In genomic region chr11:102592634-102593581, GRCh38 we compare ENCODE assay signal across 9 cellular contexts. TPM values are rescaled to one million over a fixed set of nuclear protein-coding genes. Genes with fewer than 3 reads are reported as not detected.
A peak's percentile ranks its signal among the peaks of the same experiment; 100 is the strongest.
DNase-seq lines count a peak whose midpoint lies in the region; TF ChIP-seq lines count a peak whose summit lies in the region.
"Had no signal": no experiment of that assay in that cellular context is flagged by ENCODE, and none has a peak within 500 bp of the region (broad histone marks: within the 10 kb centered on the region; RNA-seq: fewer than 3 reads in every experiment).

No MANE protein-coding gene starts in this region.

- CTCF ChIA-PET in mammary epithelial cell (lab: Charles Lee; ENCODE audit: low non-redundant PET) = no interaction called here

- H3K27me3 ChIP-seq in mammary epithelial cell (ENCODE audit: insufficient read depth, low read length) = no peaks in the 10 kb centered on the region
- no peaks in the 10 kb centered on the region for H3K27me3 ChIP-seq in parathyroid adenoma (ENCODE audit: control insufficient read depth, insufficient read depth, low read length)

- intact Hi-C loops in mammary epithelial cell (cut with micrococcal nuclease) = no loop called here

- no peak overlapping the region for H3K9ac ChIP-seq in mammary epithelial cell (ENCODE audit: insufficient read depth, low read length)
- no peak overlapping the region for H3K9ac ChIP-seq in parathyroid adenoma

- H3K4me2 ChIP-seq in mammary epithelial cell (ENCODE audit: insufficient read depth, low read depth, low read length) (no peak overlapping the region), parathyroid adenoma (ENCODE audit: low read length) (no peak overlapping the region)

- 90% methylated on average over 11 of the region's 11 CpGs for WGBS in mammary epithelial cell (ENCODE audit: low coverage, missing lambda C conversion rate)

- H3K9me3 ChIP-seq in mammary epithelial cell (replicated peaks; ENCODE audit: insufficient read depth, low read length) (no peaks in the 10 kb centered on the region), parathyroid adenoma (ENCODE audit: control insufficient read depth, low read length) (no peaks in the 10 kb centered on the region)

- no peaks in the 10 kb centered on the region for H4K20me1 ChIP-seq in mammary epithelial cell (ENCODE audit: insufficient read depth, low read length)

- H2AFZ ChIP-seq in mammary epithelial cell (ENCODE audit: low read depth, low read length) (no peak overlapping the region), parathyroid adenoma (no peak overlapping the region)

- dilution Hi-C loops in mammary epithelial cell (cut with HindIII; ENCODE audit: low sequenced_read_pairs) = no loop called here

- peak; percentile 51 to 68 for TF ChIP-seq CTCF in mammary epithelial cell (conservative IDR thresholded peaks at IDR 0.05 in 1 of 2, IDR thresholded peaks at IDR 0.05 in 1 of 2; ENCODE audit: extremely low read depth in 1 of 2, insufficient read depth in 1 of 2, low read depth in 1 of 2, low read length in 2 of 2)
- TF ChIP-seq CTCF in parathyroid adenoma (IDR thresholded peaks at IDR 0.05) = peak; percentile 20

- no peak overlapping the region for H3K27ac ChIP-seq in mammary epithelial cell (ENCODE audit: insufficient read depth, low read depth, low read length)
- no peak overlapping the region for H3K27ac ChIP-seq in parathyroid adenoma
- H3K27ac ChIP-seq: SK-N-MC had no signal

- H3K4me3 ChIP-seq in mammary epithelial cell (replicated peaks in 1 of 3; ENCODE audit: insufficient read depth in 1 of 3, low read depth in 2 of 3, low read length in 3 of 3) (no peak overlapping the region), parathyroid adenoma (ENCODE audit: low read depth, low read length) (no peak overlapping the region)
- H3K4me3 ChIP-seq: SK-N-MC had no signal

- in situ Hi-C loops in mammary epithelial cell (cut with MboI; ENCODE audit: low sequenced_read_pairs in 2 of 2) = no loop called here

- no TSS peak for BruUV-seq in mammary epithelial cell (replicated peaks; lab: Mats Ljungman, UMichigan)

- H3K4me1 ChIP-seq in mammary epithelial cell (ENCODE audit: insufficient read depth, low read length) = peaks cover 18% of the 10 kb centered on the region
- no peaks in the 10 kb centered on the region for H3K4me1 ChIP-seq in parathyroid adenoma

- H3K79me2 ChIP-seq in mammary epithelial cell (ENCODE audit: insufficient read depth, low read length) (no peaks in the 10 kb centered on the region), parathyroid adenoma (no peaks in the 10 kb centered on the region)

- DNase-seq in NCI-H2107 treated with DMSO at 0.1 percent for 48 hours (lab: John Stamatoyannopoulos, UW; ENCODE audit: unreplicated experiment) = peak; percentile 1
- no peak for DNase-seq in NCI-H2107 (lab: John Stamatoyannopoulos, UW)
- peak; percentile 53 to 70 for DNase-seq in Kasumi-1 (lab: John Stamatoyannopoulos, UW)
- DNase-seq in mammary epithelial cell = peak; percentile 35
- DNase-seq in nucleus accumbens (lab: John Stamatoyannopoulos, UW) = no peak
- DNase-seq in middle frontal gyrus (ENCODE audit: extremely low spot score, low spot score) = no peak
- no peak for DNase-seq in activated gamma-delta T cell (lab: John Stamatoyannopoulos, UW)

- H3K36me3 ChIP-seq in mammary epithelial cell (ENCODE audit: insufficient read depth, low read length) (no peaks in the 10 kb centered on the region), parathyroid adenoma (ENCODE audit: control insufficient read depth, insufficient read depth, low read length) (no peaks in the 10 kb centered on the region)

RNA-seq across cellular contexts. Expression of gene MMP20, which starts 32.2 kb away (rescaled TPM):
- total RNA-seq in mammary epithelial cell = not detected
- not detected for polyA plus RNA-seq in mammary epithelial cell
- not detected for polyA minus RNA-seq in mammary epithelial cell

Comparison
In these comparisons a context has a peak if more than half of its experiments do, and no peak if none do; other contexts are left out.
1. DNase-seq: peak in NCI-H2107 treated with DMSO at 0.1 percent for 48 hours (single experiment), Kasumi-1 (2 of 2) and mammary epithelial cell (single experiment); none in NCI-H2107 (single experiment), nucleus accumbens (0 of 56), middle frontal gyrus (single experiment) and activated gamma-delta T cell (single experiment).